Comparison of ENCODE assay signal across 1 cellular context in genomic region chr2:110881908-110882307, GRCh38.
TF ChIP-seq lines count a peak whose summit lies in the region.

No MANE protein-coding gene starts in this region.

TF ChIP-seq in GM23338, 12 proteins besides CTCF, POLR2A, EP300 and RAD21 (continued from another document):
- TF ChIP-seq JUNB (IDR thresholded peaks at IDR 0.05; ENCODE audit: unreplicated experiment): no peak
- TF ChIP-seq EZH2 (IDR thresholded peaks at IDR 0.05; ENCODE audit: low read depth, unreplicated experiment): no peak
